Comparison of ENCODE assay signal across 16 cellular contexts in genomic region chr7:140218656-140219055, GRCh38. TPM values are rescaled to one million over a fixed set of nuclear protein-coding genes. Genes with fewer than 3 reads are reported as not detected.
DNase-seq lines count a peak whose midpoint lies in the region; ATAC-seq and TF ChIP-seq lines count a peak whose summit lies in the region.
"Had no signal": no experiment of that assay in that cellular context is flagged by ENCODE, and none has a peak within 500 bp of the region (broad histone marks: within the 10 kb centered on the region; RNA-seq: fewer than 3 reads in every experiment).

No MANE protein-coding gene starts in this region.

- H3K27me3 ChIP-seq in CD8-positive, alpha-beta T cell (ENCODE audit: insufficient read depth, low read length), result no peaks in the 10 kb centered on the region
- H3K27me3 ChIP-seq: BLaER1 had no signal

- POLR2A ChIA-PET in CD8-positive, alpha-beta T cell (lab: Charles Lee), result interaction anchor here (1.5 kb wide), 1 partner anchor 11 kb away, joined by 3 read pairs; no protein-coding TSS in a partner anchor

- no peaks in the 10 kb centered on the region for H3K9me3 ChIP-seq in CD8-positive, alpha-beta T cell (ENCODE audit: low read length)

- no peak overlapping the region for H3K4me3 ChIP-seq in CD8-positive, alpha-beta T cell (ENCODE audit: low read depth, low read length)
- H3K4me3 ChIP-seq: BLaER1, GM23248 had no signal

- intact Hi-C loops in CD8-positive, alpha-beta T cell (cut with DNase I, micrococcal nuclease), result no loop called here

- no peak overlapping the region for H3K4me3 Mint-ChIP-seq in activated naive CD8-positive, alpha-beta T cell treated with anti-CD3 and anti-CD28 coated beads for 36 hours
- H3K4me3 Mint-ChIP-seq in activated naive CD8-positive, alpha-beta T cell treated with anti-CD3 and anti-CD28 coated beads, Interleukin-2, amount 50 U/mL, for 24 hours, result no peak overlapping the region
- no peak overlapping the region for H3K4me3 Mint-ChIP-seq in progenitor cell of endocrine pancreas (ENCODE audit: low read depth)
- H3K4me3 Mint-ChIP-seq in CD8-positive, alpha-beta T cell, result no peak overlapping the region
- H3K4me3 Mint-ChIP-seq: CD4-positive, alpha-beta memory T cell; HFFc6 had no signal

- H3K4me1 ChIP-seq in CD8-positive, alpha-beta T cell (ENCODE audit: insufficient read depth, low read length), result peaks cover 15% of the 10 kb centered on the region

- H3K4me1 Mint-ChIP-seq in activated naive CD8-positive, alpha-beta T cell treated with anti-CD3 and anti-CD28 coated beads for 36 hours, result peaks cover 20% of the 10 kb centered on the region
- peaks cover 30% of the 10 kb centered on the region for H3K4me1 Mint-ChIP-seq in activated naive CD8-positive, alpha-beta T cell treated with anti-CD3 and anti-CD28 coated beads, Interleukin-2, amount 50 U/mL, for 24 hours
- no peaks in the 10 kb centered on the region for H3K4me1 Mint-ChIP-seq in progenitor cell of endocrine pancreas (ENCODE audit: low read depth)
- peaks cover 23% of the 10 kb centered on the region for H3K4me1 Mint-ChIP-seq in CD8-positive, alpha-beta T cell (ENCODE audit: low read depth)

- H3K27me3 Mint-ChIP-seq in activated naive CD8-positive, alpha-beta T cell treated with anti-CD3 and anti-CD28 coated beads for 36 hours, result no peaks in the 10 kb centered on the region
- no peaks in the 10 kb centered on the region for H3K27me3 Mint-ChIP-seq in activated naive CD8-positive, alpha-beta T cell treated with anti-CD3 and anti-CD28 coated beads, Interleukin-2, amount 50 U/mL, for 24 hours
- H3K27me3 Mint-ChIP-seq in progenitor cell of endocrine pancreas, result peaks cover 5% of the 10 kb centered on the region
- H3K27me3 Mint-ChIP-seq in CD8-positive, alpha-beta T cell (ENCODE audit: low read depth), result no peaks in the 10 kb centered on the region
- H3K27me3 Mint-ChIP-seq: CD4-positive, alpha-beta memory T cell had no signal

- ATAC-seq in activated naive CD8-positive, alpha-beta T cell treated with anti-CD3 and anti-CD28 coated beads, Interleukin-2, amount 50 U/mL, for 24 hours, result no peak
- no peak for ATAC-seq in CD8-positive, alpha-beta T cell
- ATAC-seq: HCT116 had no signal

- peaks cover 11% of the 10 kb centered on the region for H3K9me3 Mint-ChIP-seq in activated naive CD8-positive, alpha-beta T cell treated with anti-CD3 and anti-CD28 coated beads for 36 hours
- H3K9me3 Mint-ChIP-seq in activated naive CD8-positive, alpha-beta T cell treated with anti-CD3 and anti-CD28 coated beads, Interleukin-2, amount 50 U/mL, for 24 hours, result peaks cover 7% of the 10 kb centered on the region
- H3K9me3 Mint-ChIP-seq in progenitor cell of endocrine pancreas (ENCODE audit: low read depth), result peaks cover 16% of the 10 kb centered on the region
- peaks cover 9% of the 10 kb centered on the region for H3K9me3 Mint-ChIP-seq in CD8-positive, alpha-beta T cell

- no peaks in the 10 kb centered on the region for H3K36me3 Mint-ChIP-seq in activated naive CD8-positive, alpha-beta T cell treated with anti-CD3 and anti-CD28 coated beads for 36 hours
- no peaks in the 10 kb centered on the region for H3K36me3 Mint-ChIP-seq in activated naive CD8-positive, alpha-beta T cell treated with anti-CD3 and anti-CD28 coated beads, Interleukin-2, amount 50 U/mL, for 24 hours (ENCODE audit: low read depth)
- no peaks in the 10 kb centered on the region for H3K36me3 Mint-ChIP-seq in progenitor cell of endocrine pancreas (ENCODE audit: insufficient read depth)
- H3K36me3 Mint-ChIP-seq in CD8-positive, alpha-beta T cell, result no peaks in the 10 kb centered on the region

- CTCF ChIA-PET in CD8-positive, alpha-beta T cell (lab: Charles Lee), result no interaction called here

- H3K36me3 ChIP-seq in CD8-positive, alpha-beta T cell (ENCODE audit: insufficient read depth, low read length), result no peaks in the 10 kb centered on the region
- H3K36me3 ChIP-seq: BLaER1 had no signal

- H3K27ac ChIP-seq in epithelial cell of prostate, result peak overlapping the region; percentile 51
- H3K27ac ChIP-seq in CD8-positive, alpha-beta T cell (ENCODE audit: low read depth, low read length), result no peak overlapping the region
- H3K27ac ChIP-seq: BLaER1, GM23248, HL-60 had no signal

- DNase-seq in activated naive CD8-positive, alpha-beta T cell treated with anti-CD3 and anti-CD28 coated beads for 36 hours, result no peak
- DNase-seq in activated naive CD8-positive, alpha-beta T cell treated with anti-CD3 and anti-CD28 coated beads, Interleukin-2, amount 50 U/mL, for 24 hours, result no peak
- DNase-seq in epithelial cell of prostate (ENCODE audit: low read depth, low spot score) (no peak), progenitor cell of endocrine pancreas (ENCODE audit: low spot score, unreplicated experiment) (no peak), NCI-H1048 (lab: John Stamatoyannopoulos, UW) (no peak), NCI-H1417 treated with DMSO at 0.1 percent for 48 hours (lab: John Stamatoyannopoulos, UW) (no peak)
- no peak for DNase-seq in CD8-positive, alpha-beta T cell
- DNase-seq: 8988T; Calu3; CD4-positive, alpha-beta memory T cell; DMS 273 treated with DMSO at 0.1 percent for 48 hours; GM23248; HFFc6 had no signal

- no peak for TF ChIP-seq CTCF in progenitor cell of endocrine pancreas (IDR thresholded peaks at IDR 0.05; ENCODE audit: unreplicated experiment)
- no peak for TF ChIP-seq CTCF in CD8-positive, alpha-beta T cell (IDR thresholded peaks at IDR 0.05)

- H3K27ac Mint-ChIP-seq in activated naive CD8-positive, alpha-beta T cell treated with anti-CD3 and anti-CD28 coated beads for 36 hours, result peak overlapping the region; percentile 42
- H3K27ac Mint-ChIP-seq in activated naive CD8-positive, alpha-beta T cell treated with anti-CD3 and anti-CD28 coated beads, Interleukin-2, amount 50 U/mL, for 24 hours, result no peak overlapping the region
- H3K27ac Mint-ChIP-seq in progenitor cell of endocrine pancreas, result peak overlapping the region; percentile 37
- no peak overlapping the region for H3K27ac Mint-ChIP-seq in CD8-positive, alpha-beta T cell
- H3K27ac Mint-ChIP-seq: HFFc6 had no signal

RNA-seq across cellular contexts. Expression of gene KDM7A, which starts 41.9 kb away (rescaled TPM):
- 1 to 10 TPM; 7.5 to 7.9 TPM for total RNA-seq in activated naive CD8-positive, alpha-beta T cell treated with anti-CD3 and anti-CD28 coated beads for 36 hours
- 11.3 and 13.8 TPM in 2 replicates for total RNA-seq in progenitor cell of endocrine pancreas
- total RNA-seq in CD8-positive, alpha-beta T cell, result 10 to 100 TPM; 50.2 to 50.7 TPM

Comparison
In these comparisons a context has a peak if more than half of its experiments do, and no peak if none do; other contexts are left out.
1. H3K27ac Mint-ChIP-seq: peak in activated naive CD8-positive, alpha-beta T cell treated with anti-CD3 and anti-CD28 coated beads for 36 hours (single experiment) and progenitor cell of endocrine pancreas (single experiment); none in activated naive CD8-positive, alpha-beta T cell treated with anti-CD3 and anti-CD28 coated beads, Interleukin-2, amount 50 U/mL, for 24 hours (single experiment) and CD8-positive, alpha-beta T cell (single experiment).